1 cellular context compared by ENCODE assay signal in genomic region chr10:70715853-70716795, GRCh38.
TF ChIP-seq lines count a peak whose summit lies in the region.

No MANE protein-coding gene starts in this region.

TF ChIP-seq in GM23338, 12 proteins besides CTCF, POLR2A, EP300 and RAD21 (continued from another document):
- no peak for TF ChIP-seq ZNF462 (CRISPR knock-in tag; IDR thresholded peaks at IDR 0.05)
- TF ChIP-seq STAT1 (IDR thresholded peaks at IDR 0.05; ENCODE audit: unreplicated experiment), result no peak
- TF ChIP-seq CREB1 (CRISPR knock-in tag; IDR thresholded peaks at IDR 0.05; ENCODE audit: low read depth), result no peak
- TF ChIP-seq ETS1 (IDR thresholded peaks at IDR 0.05), result no peak
- no peak for TF ChIP-seq EZH2 (IDR thresholded peaks at IDR 0.05; ENCODE audit: low read depth, unreplicated experiment)
- no peak for TF ChIP-seq ZNF331 (CRISPR knock-in tag; IDR thresholded peaks at IDR 0.05; ENCODE audit: low read depth)
- no peak for TF ChIP-seq EZH2phosphoT487 (IDR thresholded peaks at IDR 0.05; ENCODE audit: unreplicated experiment)
